27 cellular contexts compared by ENCODE assay signal in genomic region chr12:39902823-39903222, GRCh38.
DNase-seq lines count a peak whose midpoint lies in the region; ATAC-seq and TF ChIP-seq lines count a peak whose summit lies in the region.
"Had no signal": no experiment of that assay in that cellular context is flagged by ENCODE, and none has a peak within 500 bp of the region (broad histone marks: within the 10 kb centered on the region; RNA-seq: fewer than 3 reads in every experiment).

No MANE protein-coding gene starts in this region.

- no peak for TF ChIP-seq CTCF in foreskin keratinocyte (conservative IDR thresholded peaks at IDR 0.05)

- ATAC-seq in activated naive CD8-positive, alpha-beta T cell treated with anti-CD3 and anti-CD28 coated beads, Interleukin-2, amount 50 U/mL, for 24 hours, result peak; percentile 68
- peak; percentile 56 for ATAC-seq in activated T-helper 17 cell treated with anti-CD3 and anti-CD28 coated beads, Interleukin-2, amount 50 U/mL, for 72 hours (replicated peaks)
- ATAC-seq in foreskin keratinocyte (peak; percentile 40), HG03280 (IDR thresholded peaks at IDR 0.05; ENCODE audit: unreplicated experiment) (no peak)
- ATAC-seq: activated CD8-positive, alpha-beta memory T cell treated with anti-CD3 and anti-CD28 coated beads, Interleukin-2, amount 10 ng/mL, durations not matched to agents 7 days and 5 days; Panc1; right lobe of liver; stimulated activated memory B cell treated with anti-CD40 and anti-IgM and Interleukin-4, amounts not matched to agents 10 μg/mL and 1 μg/mL and 100 μg/mL, for 72 hours had no signal

- no peak overlapping the region for H3K27ac ChIP-seq in foreskin keratinocyte
- H3K27ac ChIP-seq: right lobe of liver had no signal

- no peaks in the 10 kb centered on the region for H3K4me1 ChIP-seq in foreskin keratinocyte
- H3K4me1 ChIP-seq: right lobe of liver had no signal

- H3K9me3 Mint-ChIP-seq in activated naive CD8-positive, alpha-beta T cell treated with anti-CD3 and anti-CD28 coated beads, Interleukin-2, amount 50 U/mL, for 24 hours, result peaks cover 4% of the 10 kb centered on the region
- H3K9me3 Mint-ChIP-seq in activated naive CD8-positive, alpha-beta T cell treated with anti-CD3 and anti-CD28 coated beads for 36 hours, result no peaks in the 10 kb centered on the region
- H3K9me3 Mint-ChIP-seq in activated T-helper 17 cell treated with anti-CD3 and anti-CD28 coated beads, Interleukin-2, amount 50 U/mL, for 72 hours, result no peaks in the 10 kb centered on the region
- H3K9me3 Mint-ChIP-seq in stimulated activated naive CD8-positive, alpha-beta T cell treated with anti-CD3 and anti-CD28 coated beads, Interleukin-15, Interleukin-2, amounts not matched to agents 100 ng/mL and 50 ng/mL, for 24 hours, result no peaks in the 10 kb centered on the region
- H3K9me3 Mint-ChIP-seq in activated T-helper 2 cell treated with anti-CD3 and anti-CD28 coated beads, Interferon-gamma antibody, Interleukin-2, Interleukin-4, amounts not matched to agents 10 μg/mL and 5 μg/mL and 100 μg/mL, durations not matched to agents 14 hours and 24 hours and 36 hours, result no peaks in the 10 kb centered on the region
- H3K9me3 Mint-ChIP-seq: activated B cell treated with CpG ODN at 0.5 μM for 24 hours; central memory CD8-positive, alpha-beta T cell; neural crest cell; stimulated activated memory B cell treated with anti-CD40 and anti-IgM and Interleukin-4, amounts not matched to agents 10 μg/mL and 1 μg/mL and 100 μg/mL, for 72 hours had no signal

- DNase-seq in activated naive CD8-positive, alpha-beta T cell treated with anti-CD3 and anti-CD28 coated beads, Interleukin-2, amount 50 U/mL, for 24 hours, result no peak
- no peak for DNase-seq in activated naive CD8-positive, alpha-beta T cell treated with anti-CD3 and anti-CD28 coated beads for 36 hours
- DNase-seq in foreskin keratinocyte, result peak in 1 of 2 donors; percentile 27
- DNase-seq in activated T-helper 2 cell treated with anti-CD3 and anti-CD28 coated beads, Interferon-gamma antibody, Interleukin-2, Interleukin-4, amounts not matched to agents 10 μg/mL and 5 μg/mL and 100 μg/mL, durations not matched to agents 14 hours and 24 hours and 36 hours (ENCODE audit: low spot score), result no peak
- no peak for DNase-seq in epidermal melanocyte (ENCODE audit: insufficient read length, low spot score)
- DNase-seq: activated B cell treated with CpG ODN at 0.5 μM for 24 hours; activated CD4-positive, alpha-beta T cell treated with anti-CD3 and anti-CD28 coated beads, Interleukin-2, amount 50 U/mL, for 1 hour; activated CD8-positive, alpha-beta memory T cell treated with anti-CD3 and anti-CD28 coated beads, Interleukin-2, amount 10 ng/mL, durations not matched to agents 7 days and 5 days; activated naive CD4-positive, alpha-beta T cell treated with anti-CD3 and anti-CD28 coated beads, Interleukin-2, amount 10 ng/mL, durations not matched to agents 7 days and 5 days; aorta; dermis blood vessel endothelial cell; HFFc6; Karpas-422; kidney glomerular epithelial cell; NCI-H187 treated with DMSO at 0.1 percent for 48 hours; NCI-H526; right lobe of liver; SIG-M5; stimulated activated CD4-positive, alpha-beta T cell treated with anti-CD3 and anti-CD28 coated beads, Interleukin-12 subunit alpha, Interleukin-12 subunit beta, amount 100 ng/mL, for 4 hours; stimulated activated CD4-positive, alpha-beta T cell treated with anti-CD3 and anti-CD28 coated beads, Interleukin-4, amount 100 ng/mL, for 24 hours had no signal

- no peaks in the 10 kb centered on the region for H3K27me3 ChIP-seq in foreskin keratinocyte
- H3K27me3 ChIP-seq: right lobe of liver had no signal

- H3K4me1 Mint-ChIP-seq in activated naive CD8-positive, alpha-beta T cell treated with anti-CD3 and anti-CD28 coated beads, Interleukin-2, amount 50 U/mL, for 24 hours, result peaks cover 8% of the 10 kb centered on the region
- peaks cover 5% of the 10 kb centered on the region for H3K4me1 Mint-ChIP-seq in activated naive CD8-positive, alpha-beta T cell treated with anti-CD3 and anti-CD28 coated beads for 36 hours
- H3K4me1 Mint-ChIP-seq in activated T-helper 17 cell treated with anti-CD3 and anti-CD28 coated beads, Interleukin-2, amount 50 U/mL, for 72 hours, result no peaks in the 10 kb centered on the region
- H3K4me1 Mint-ChIP-seq in stimulated activated naive CD8-positive, alpha-beta T cell treated with anti-CD3 and anti-CD28 coated beads, Interleukin-15, Interleukin-2, amounts not matched to agents 100 ng/mL and 50 ng/mL, for 24 hours (ENCODE audit: low read depth), result peaks cover 8% of the 10 kb centered on the region
- no peaks in the 10 kb centered on the region for H3K4me1 Mint-ChIP-seq in activated T-helper 2 cell treated with anti-CD3 and anti-CD28 coated beads, Interferon-gamma antibody, Interleukin-2, Interleukin-4, amounts not matched to agents 10 μg/mL and 5 μg/mL and 100 μg/mL, durations not matched to agents 14 hours and 24 hours and 36 hours (ENCODE audit: low read depth)
- H3K4me1 Mint-ChIP-seq: activated B cell treated with CpG ODN at 0.5 μM for 24 hours; activated naive CD4-positive, alpha-beta T cell treated with anti-CD3 and anti-CD28 coated beads, Interleukin-2, amount 10 ng/mL, durations not matched to agents 7 days and 5 days; central memory CD8-positive, alpha-beta T cell; neural crest cell; stimulated activated memory B cell treated with anti-CD40 and anti-IgM and Interleukin-4, amounts not matched to agents 10 μg/mL and 1 μg/mL and 100 μg/mL, for 72 hours had no signal

- H3K36me3 Mint-ChIP-seq in activated naive CD8-positive, alpha-beta T cell treated with anti-CD3 and anti-CD28 coated beads, Interleukin-2, amount 50 U/mL, for 24 hours (ENCODE audit: low read depth), result no peaks in the 10 kb centered on the region
- H3K36me3 Mint-ChIP-seq in activated naive CD8-positive, alpha-beta T cell treated with anti-CD3 and anti-CD28 coated beads for 36 hours, result no peaks in the 10 kb centered on the region
- no peaks in the 10 kb centered on the region for H3K36me3 Mint-ChIP-seq in activated T-helper 17 cell treated with anti-CD3 and anti-CD28 coated beads, Interleukin-2, amount 50 U/mL, for 72 hours (ENCODE audit: low read depth)
- no peaks in the 10 kb centered on the region for H3K36me3 Mint-ChIP-seq in stimulated activated naive CD8-positive, alpha-beta T cell treated with anti-CD3 and anti-CD28 coated beads, Interleukin-15, Interleukin-2, amounts not matched to agents 100 ng/mL and 50 ng/mL, for 24 hours (ENCODE audit: low read depth)
- H3K36me3 Mint-ChIP-seq in activated T-helper 2 cell treated with anti-CD3 and anti-CD28 coated beads, Interferon-gamma antibody, Interleukin-2, Interleukin-4, amounts not matched to agents 10 μg/mL and 5 μg/mL and 100 μg/mL, durations not matched to agents 14 hours and 24 hours and 36 hours (ENCODE audit: low read depth), result no peaks in the 10 kb centered on the region
- H3K36me3 Mint-ChIP-seq: activated CD8-positive, alpha-beta memory T cell treated with anti-CD3 and anti-CD28 coated beads, Interleukin-2, amount 10 ng/mL, durations not matched to agents 7 days and 5 days; activated naive CD4-positive, alpha-beta T cell treated with anti-CD3 and anti-CD28 coated beads, Interleukin-2, amount 10 ng/mL, durations not matched to agents 7 days and 5 days; stimulated activated memory B cell treated with anti-CD40 and anti-IgM and Interleukin-4, amounts not matched to agents 10 μg/mL and 1 μg/mL and 100 μg/mL, for 72 hours had no signal

- H3K4me3 Mint-ChIP-seq in activated naive CD8-positive, alpha-beta T cell treated with anti-CD3 and anti-CD28 coated beads, Interleukin-2, amount 50 U/mL, for 24 hours, result no peak overlapping the region
- H3K4me3 Mint-ChIP-seq in activated naive CD8-positive, alpha-beta T cell treated with anti-CD3 and anti-CD28 coated beads for 36 hours, result no peak overlapping the region
- H3K4me3 Mint-ChIP-seq in activated T-helper 17 cell treated with anti-CD3 and anti-CD28 coated beads, Interleukin-2, amount 50 U/mL, for 72 hours, result no peak overlapping the region
- H3K4me3 Mint-ChIP-seq in stimulated activated naive CD8-positive, alpha-beta T cell treated with anti-CD3 and anti-CD28 coated beads, Interleukin-15, Interleukin-2, amounts not matched to agents 100 ng/mL and 50 ng/mL, for 24 hours, result no peak overlapping the region
- no peak overlapping the region for H3K4me3 Mint-ChIP-seq in activated T-helper 2 cell treated with anti-CD3 and anti-CD28 coated beads, Interferon-gamma antibody, Interleukin-2, Interleukin-4, amounts not matched to agents 10 μg/mL and 5 μg/mL and 100 μg/mL, durations not matched to agents 14 hours and 24 hours and 36 hours (ENCODE audit: low read depth)
- H3K4me3 Mint-ChIP-seq: activated B cell treated with CpG ODN at 0.5 μM for 24 hours; activated CD8-positive, alpha-beta memory T cell treated with anti-CD3 and anti-CD28 coated beads, Interleukin-2, amount 10 ng/mL, durations not matched to agents 7 days and 5 days; activated naive CD4-positive, alpha-beta T cell treated with anti-CD3 and anti-CD28 coated beads, Interleukin-2, amount 10 ng/mL, durations not matched to agents 7 days and 5 days; central memory CD8-positive, alpha-beta T cell; HFFc6; neural crest cell; stimulated activated memory B cell treated with anti-CD40 and anti-IgM and Interleukin-4, amounts not matched to agents 10 μg/mL and 1 μg/mL and 100 μg/mL, for 72 hours had no signal

- H3K27me3 Mint-ChIP-seq in activated naive CD8-positive, alpha-beta T cell treated with anti-CD3 and anti-CD28 coated beads, Interleukin-2, amount 50 U/mL, for 24 hours, result no peaks in the 10 kb centered on the region
- no peaks in the 10 kb centered on the region for H3K27me3 Mint-ChIP-seq in activated naive CD8-positive, alpha-beta T cell treated with anti-CD3 and anti-CD28 coated beads for 36 hours
- H3K27me3 Mint-ChIP-seq in activated T-helper 17 cell treated with anti-CD3 and anti-CD28 coated beads, Interleukin-2, amount 50 U/mL, for 72 hours, result no peaks in the 10 kb centered on the region
- H3K27me3 Mint-ChIP-seq in stimulated activated naive CD8-positive, alpha-beta T cell treated with anti-CD3 and anti-CD28 coated beads, Interleukin-15, Interleukin-2, amounts not matched to agents 100 ng/mL and 50 ng/mL, for 24 hours, result no peaks in the 10 kb centered on the region
- H3K27me3 Mint-ChIP-seq in activated T-helper 2 cell treated with anti-CD3 and anti-CD28 coated beads, Interferon-gamma antibody, Interleukin-2, Interleukin-4, amounts not matched to agents 10 μg/mL and 5 μg/mL and 100 μg/mL, durations not matched to agents 14 hours and 24 hours and 36 hours (ENCODE audit: low read depth), result no peaks in the 10 kb centered on the region
- H3K27me3 Mint-ChIP-seq: activated B cell treated with CpG ODN at 0.5 μM for 24 hours; activated CD8-positive, alpha-beta memory T cell treated with anti-CD3 and anti-CD28 coated beads, Interleukin-2, amount 10 ng/mL, durations not matched to agents 7 days and 5 days; activated naive CD4-positive, alpha-beta T cell treated with anti-CD3 and anti-CD28 coated beads, Interleukin-2, amount 10 ng/mL, durations not matched to agents 7 days and 5 days; central memory CD8-positive, alpha-beta T cell; stimulated activated memory B cell treated with anti-CD40 and anti-IgM and Interleukin-4, amounts not matched to agents 10 μg/mL and 1 μg/mL and 100 μg/mL, for 72 hours had no signal

- no peak overlapping the region for H3K27ac Mint-ChIP-seq in activated naive CD8-positive, alpha-beta T cell treated with anti-CD3 and anti-CD28 coated beads, Interleukin-2, amount 50 U/mL, for 24 hours
- no peak overlapping the region for H3K27ac Mint-ChIP-seq in activated naive CD8-positive, alpha-beta T cell treated with anti-CD3 and anti-CD28 coated beads for 36 hours
- no peak overlapping the region for H3K27ac Mint-ChIP-seq in activated T-helper 17 cell treated with anti-CD3 and anti-CD28 coated beads, Interleukin-2, amount 50 U/mL, for 72 hours
- H3K27ac Mint-ChIP-seq in stimulated activated naive CD8-positive, alpha-beta T cell treated with anti-CD3 and anti-CD28 coated beads, Interleukin-15, Interleukin-2, amounts not matched to agents 100 ng/mL and 50 ng/mL, for 24 hours, result peak overlapping the region; percentile 37
- no peak overlapping the region for H3K27ac Mint-ChIP-seq in activated T-helper 2 cell treated with anti-CD3 and anti-CD28 coated beads, Interferon-gamma antibody, Interleukin-2, Interleukin-4, amounts not matched to agents 10 μg/mL and 5 μg/mL and 100 μg/mL, durations not matched to agents 14 hours and 24 hours and 36 hours
- H3K27ac Mint-ChIP-seq: activated B cell treated with CpG ODN at 0.5 μM for 24 hours; activated CD8-positive, alpha-beta memory T cell treated with anti-CD3 and anti-CD28 coated beads, Interleukin-2, amount 10 ng/mL, durations not matched to agents 7 days and 5 days; activated naive CD4-positive, alpha-beta T cell treated with anti-CD3 and anti-CD28 coated beads, Interleukin-2, amount 10 ng/mL, durations not matched to agents 7 days and 5 days; HFFc6; stimulated activated memory B cell treated with anti-CD40 and anti-IgM and Interleukin-4, amounts not matched to agents 10 μg/mL and 1 μg/mL and 100 μg/mL, for 72 hours had no signal

- intact Hi-C loops in activated T-helper 2 cell treated with anti-CD3 and anti-CD28 coated beads, Interferon-gamma antibody, Interleukin-2, Interleukin-4, amounts not matched to agents 10 μg/mL and 5 μg/mL and 100 μg/mL, durations not matched to agents 14 hours and 24 hours and 36 hours (cut with micrococcal nuclease), result no loop called here
